Comparison of ENCODE assay signal across 33 cellular contexts in genomic region chr12:4372653-4373052, GRCh38. TPM values are rescaled to one million over a fixed set of nuclear protein-coding genes. Genes with fewer than 3 reads are reported as not detected.
"Had no signal": no experiment of that assay in that cellular context is flagged by ENCODE, and none has a peak within 500 bp of the region (broad histone marks: within the 10 kb centered on the region; RNA-seq: fewer than 3 reads in every experiment).

No MANE protein-coding gene starts in this region.

- H3K4me3 ChIP-seq: colonic mucosa, esophagus squamous epithelium, gastrocnemius medialis, heart right ventricle, left lung, lower lobe of right lung, mucosa of descending colon had no signal

- H3K36me3 ChIP-seq: colonic mucosa, esophagus squamous epithelium, gastrocnemius medialis, heart right ventricle, left lung, lower lobe of right lung had no signal

- H3K9me3 ChIP-seq: colonic mucosa, esophagus squamous epithelium, gastrocnemius medialis, heart right ventricle, left lung, lower lobe of right lung, mucosa of descending colon had no signal

- ATAC-seq: effector memory CD8-positive, alpha-beta T cell; esophagus mucosa; gastrocnemius medialis; heart right ventricle; left cardiac atrium; left lung; left ventricle myocardium superior; lower lobe of right lung; mucosa of descending colon had no signal

- H3K4me1 ChIP-seq: colonic mucosa, esophagus squamous epithelium, gastrocnemius medialis, heart right ventricle, left lung, lower lobe of right lung had no signal

- DNase-seq: colonic mucosa; cortex of kidney; effector CD8-positive, alpha-beta T cell; effector memory CD8-positive, alpha-beta T cell; endodermal cell; erythroblast; esophagus squamous epithelium; foreskin fibroblast; foreskin melanocyte; gastrocnemius medialis; glutamatergic neuron; head of caudate nucleus; heart right ventricle; hippocampal formation; left cardiac atrium; left lung; left ventricle myocardium superior; lower lobe of right lung; mesenchymal stem cell; mucosa of descending colon had no signal

- H3K27me3 ChIP-seq: colonic mucosa, gastrocnemius medialis had no signal

- H3K27ac ChIP-seq: colonic mucosa, epithelial cell of prostate, esophagus squamous epithelium, gastrocnemius medialis, heart right ventricle, left lung, lower lobe of right lung had no signal

- FAIRE-seq: endometrium, islet of Langerhans, keratinocyte had no signal

RNA-seq across cellular contexts. Expression of gene FGF23, which starts 6.9 kb away (rescaled TPM):
- total RNA-seq: colonic mucosa, dermis microvascular lymphatic vessel endothelial cell, esophagus mucosa, esophagus squamous epithelium, gastrocnemius medialis, glomerular endothelial cell, kidney epithelial cell, left cardiac atrium, left lung, left ventricle myocardium superior, lower leg skin, lower lobe of right lung, lung microvascular endothelial cell, mesenteric fat pad, mesothelial cell of epicardium, mucosa of descending colon, myocyte had no signal
- polyA plus RNA-seq: keratinocyte had no signal
